Comparison of ENCODE assay signal across 8 cellular contexts in the genomic region with DNA sequence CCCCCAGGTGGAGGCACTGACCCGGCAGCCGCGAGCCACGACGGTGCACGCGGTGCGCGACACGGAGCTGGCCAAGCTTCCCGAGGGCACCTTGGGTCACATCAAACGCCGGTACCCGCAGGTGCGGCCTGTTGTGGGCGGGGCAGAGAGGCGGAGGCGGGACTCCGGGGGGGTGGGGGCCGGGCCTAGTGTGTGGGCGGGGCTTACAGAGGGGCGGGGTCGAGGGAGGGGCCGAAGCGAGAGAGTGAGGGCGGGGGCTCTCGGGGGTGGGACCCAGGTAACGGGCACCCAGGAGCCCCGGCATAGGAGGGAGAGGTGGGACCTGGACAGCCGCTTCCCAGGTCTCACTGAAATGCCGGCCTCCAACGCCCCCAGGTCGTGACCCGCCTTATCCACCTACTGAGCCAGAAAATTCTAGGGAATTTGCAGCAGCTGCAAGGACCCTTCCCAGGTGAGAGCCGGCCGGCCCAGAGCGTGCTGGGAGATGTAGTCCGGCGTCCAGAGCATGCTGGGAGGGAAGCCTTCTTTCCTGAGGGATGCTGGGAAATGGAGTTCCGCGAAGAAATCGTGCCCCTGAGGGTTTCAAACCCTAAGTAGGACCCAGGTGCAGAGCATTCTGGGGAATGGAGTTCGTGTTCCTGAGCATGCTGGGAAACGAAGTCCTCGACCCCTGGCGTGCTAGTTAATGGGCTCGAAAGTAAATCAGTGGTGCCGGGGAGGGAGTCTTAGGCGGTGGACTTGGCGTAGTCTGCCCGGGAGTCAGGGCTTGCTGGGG. TPM values are rescaled to one million over a fixed set of nuclear protein-coding genes. Genes with fewer than 3 reads are reported as not detected.
A peak's percentile ranks its signal among the peaks of the same experiment; 100 is the strongest.
DNase-seq lines count a peak whose midpoint lies in the region; ATAC-seq and TF ChIP-seq lines count a peak whose summit lies in the region.

No MANE protein-coding gene starts in this region.

- no peaks in the 10 kb centered on the region for H3K27me3 Mint-ChIP-seq in activated CD4-positive, alpha-beta T cell treated with anti-CD3 and anti-CD28 coated beads for 36 hours
- H3K27me3 Mint-ChIP-seq in endothelial cell (ENCODE audit: unreplicated experiment) = peaks cover 2% of the 10 kb centered on the region

- peaks cover 17% of the 10 kb centered on the region for H3K36me3 Mint-ChIP-seq in activated CD4-positive, alpha-beta T cell treated with anti-CD3 and anti-CD28 coated beads for 36 hours (ENCODE audit: low read depth)
- peaks cover 13% of the 10 kb centered on the region for H3K36me3 Mint-ChIP-seq in endothelial cell (ENCODE audit: low read depth, unreplicated experiment)

- peak; percentile 77 for DNase-seq in activated CD4-positive, alpha-beta T cell treated with anti-CD3 and anti-CD28 coated beads for 36 hours
- no peak for DNase-seq in activated CD4-positive, alpha-beta T cell treated with anti-CD3 and anti-CD28 coated beads for 1 hour
- DNase-seq in SK-MEL-5 (ENCODE audit: low read depth, low spot score) = peak; percentile 34
- peak; percentile 79 for DNase-seq in endothelial cell (ENCODE audit: low spot score)
- peak; percentile 46 for DNase-seq in medulla oblongata (ENCODE audit: extremely low spot score)
- peak; percentile 41 to 82 for DNase-seq in tibial artery

- in situ Hi-C loops in SK-MEL-5 (cut with HindIII; ENCODE audit: low pct_unique_long_range_greater_than_20kb, low sequenced_read_pairs) = no loop called here

- peaks cover 35 to 67% (median 43%) of the 10 kb centered on the region in 3 donors for H3K36me3 ChIP-seq in tibial artery

- no peak overlapping the region for H3K4me3 Mint-ChIP-seq in activated CD4-positive, alpha-beta T cell treated with anti-CD3 and anti-CD28 coated beads for 36 hours
- peak overlapping the region; percentile 77 for H3K4me3 Mint-ChIP-seq in endothelial cell (ENCODE audit: unreplicated experiment)

- H3K9me3 ChIP-seq in tibial artery = no peaks in the 10 kb centered on the region

- ATAC-seq in activated CD4-positive, alpha-beta T cell treated with anti-CD3 and anti-CD28 coated beads for 36 hours = peak; percentile 87
- no peak for ATAC-seq in GM21529 (IDR thresholded peaks at IDR 0.05; ENCODE audit: unreplicated experiment)
- ATAC-seq in GM18909 (IDR thresholded peaks at IDR 0.05; ENCODE audit: poor library complexity, unreplicated experiment) = no peak

- H3K27me3 ChIP-seq in tibial artery = no peaks in the 10 kb centered on the region

- H3K4me3 ChIP-seq in tibial artery = peak overlapping the region in 1 of 2 donors; percentile 11

- intact Hi-C loops in activated CD4-positive, alpha-beta T cell treated with anti-CD3 and anti-CD28 coated beads for 36 hours (cut with DNase I, micrococcal nuclease) = loop anchor here (1.0 to 2.0 kb wide), 4 partner anchors 16 to 45 kb away; partner anchors contain the start of genes PNPLA6 (in 2 of the 2) and MCOLN1 (in 1 of the 2)
- intact Hi-C loops in tibial artery (cut with DNase I; ENCODE audit: low total_unique reads) = no loop called here

- TF ChIP-seq CTCF in endothelial cell (IDR thresholded peaks at IDR 0.05; ENCODE audit: unreplicated experiment) (no peak), tibial artery (IDR thresholded peaks at IDR 0.05) (no peak)

- POLR2A ChIA-PET in activated CD4-positive, alpha-beta T cell treated with anti-CD3 and anti-CD28 coated beads for 36 hours (lab: Charles Lee) = interaction anchor here (0.5 kb wide), 1 partner anchor 17 kb away, joined by 4 read pairs; no protein-coding TSS in a partner anchor

- H3K9me3 Mint-ChIP-seq in activated CD4-positive, alpha-beta T cell treated with anti-CD3 and anti-CD28 coated beads for 36 hours (ENCODE audit: low read depth) = no peaks in the 10 kb centered on the region
- no peaks in the 10 kb centered on the region for H3K9me3 Mint-ChIP-seq in endothelial cell (ENCODE audit: unreplicated experiment)

- CTCF ChIA-PET in activated CD4-positive, alpha-beta T cell treated with anti-CD3 and anti-CD28 coated beads for 36 hours (lab: Charles Lee) = no interaction called here

- peaks cover 0 to 10% (median 2%) of the 10 kb centered on the region in 4 donors for H3K4me1 ChIP-seq in tibial artery

- peak overlapping the region; percentile 58 for H3K27ac Mint-ChIP-seq in activated CD4-positive, alpha-beta T cell treated with anti-CD3 and anti-CD28 coated beads for 36 hours
- no peak overlapping the region for H3K27ac Mint-ChIP-seq in endothelial cell (ENCODE audit: unreplicated experiment)

- peak overlapping the region; percentile 6 to 16 for H3K27ac ChIP-seq in tibial artery

- H3K4me1 Mint-ChIP-seq in activated CD4-positive, alpha-beta T cell treated with anti-CD3 and anti-CD28 coated beads for 36 hours = peaks cover 11% of the 10 kb centered on the region
- H3K4me1 Mint-ChIP-seq in endothelial cell (ENCODE audit: unreplicated experiment) = peaks cover 4% of the 10 kb centered on the region

RNA-seq across cellular contexts. Expression of gene PNPLA6, which starts 15.7 kb away (rescaled TPM):
- total RNA-seq in activated CD4-positive, alpha-beta T cell treated with anti-CD3 and anti-CD28 coated beads for 36 hours = 100 to 1,000 TPM in 1 of 2 experiments, 10 to 100 TPM in 1; 82.2 to 108 TPM
- 35.9 and 40.0 TPM in 2 replicates for total RNA-seq in SK-MEL-5 (2014; rRNA removed; shearing (Covaris generic))
- 56.2 and 57.9 TPM in 2 replicates for polyA plus RNA-seq in SK-MEL-5 (2015; cell fraction: cytosol; rRNA removed)
- polyA plus RNA-seq in SK-MEL-5 (2015; cell fraction: nucleus; rRNA removed) = 65.4 and 69.3 TPM in 2 replicates
- 129 TPM for total RNA-seq in endothelial cell (ENCODE audit: unreplicated experiment)

RNA-seq across cellular contexts. Expression of gene MCOLN1, which starts 28.8 kb away (rescaled TPM):
- 1 to 10 TPM; 6.7 to 7.7 TPM for total RNA-seq in activated CD4-positive, alpha-beta T cell treated with anti-CD3 and anti-CD28 coated beads for 36 hours
- total RNA-seq in SK-MEL-5 (2014; rRNA removed; shearing (Covaris generic)) = 9.5 and 10.0 TPM in 2 replicates
- polyA plus RNA-seq in SK-MEL-5 (2015; cell fraction: cytosol; rRNA removed) = 40.5 and 52.4 TPM in 2 replicates
- 77.0 and 83.8 TPM in 2 replicates for polyA plus RNA-seq in SK-MEL-5 (2015; cell fraction: nucleus; rRNA removed)
- 24.2 TPM for total RNA-seq in endothelial cell (ENCODE audit: unreplicated experiment)

RNA-seq across cellular contexts. Expression of gene ZNF358, which starts 35.3 kb away (rescaled TPM):
- 1 to 10 TPM; 5.1 to 8.5 TPM for total RNA-seq in activated CD4-positive, alpha-beta T cell treated with anti-CD3 and anti-CD28 coated beads for 36 hours
- 17.7 and 18.7 TPM in 2 replicates for total RNA-seq in SK-MEL-5 (2014; rRNA removed; shearing (Covaris generic))
- 36.9 and 39.7 TPM in 2 replicates for polyA plus RNA-seq in SK-MEL-5 (2015; cell fraction: cytosol; rRNA removed)
- 16.2 and 16.9 TPM in 2 replicates for polyA plus RNA-seq in SK-MEL-5 (2015; cell fraction: nucleus; rRNA removed)
- 87.4 TPM for total RNA-seq in endothelial cell (ENCODE audit: unreplicated experiment)

RNA-seq across cellular contexts. Expression of gene CAMSAP3, which starts 44.5 kb away (rescaled TPM):
- total RNA-seq in activated CD4-positive, alpha-beta T cell treated with anti-CD3 and anti-CD28 coated beads for 36 hours = under 1 TPM; 0.50 to 0.58 TPM
- 0.24 and 0.48 TPM in 2 replicates for total RNA-seq in SK-MEL-5 (2014; rRNA removed; shearing (Covaris generic))
- 0.23 and 0.54 TPM in 2 replicates for polyA plus RNA-seq in SK-MEL-5 (2015; cell fraction: cytosol; rRNA removed)
- polyA plus RNA-seq in SK-MEL-5 (2015; cell fraction: nucleus; rRNA removed) = 0.53 and 0.84 TPM in 2 replicates
- 9.3 TPM for total RNA-seq in endothelial cell (ENCODE audit: unreplicated experiment)
